8 cellular contexts compared by ENCODE assay signal in genomic region chr7:33459340-33459751, GRCh38.
DNase-seq lines count a peak whose midpoint lies in the region; ATAC-seq and TF ChIP-seq lines count a peak whose summit lies in the region.

No MANE protein-coding gene starts in this region.

- TF ChIP-seq CTCF in astrocyte of the cerebellum (IDR thresholded peaks at IDR 0.05; ENCODE audit: low read depth, low read length, missing control alignments) = peak; percentile 66

- in situ Hi-C loops in astrocyte of the cerebellum (cut with HindIII; ENCODE audit: low sequenced_read_pairs) = no loop called here

- ATAC-seq in HG03097 (IDR thresholded peaks at IDR 0.05; ENCODE audit: low FRiP score, unreplicated experiment) = no peak

- DNase-seq in NCI-H2171 treated with DMSO at 0.1 percent for 48 hours (lab: John Stamatoyannopoulos, UW) (peak; percentile 43), NCI-H2171 (lab: John Stamatoyannopoulos, UW) (no peak), NCI-H146 (lab: John Stamatoyannopoulos, UW) (peak; percentile 62), astrocyte of the cerebellum (ENCODE audit: low read depth) (peak; percentile 19), kidney glomerular epithelial cell (lab: John Stamatoyannopoulos, UW) (peak; percentile 9), epidermal melanocyte (ENCODE audit: insufficient read length, low spot score) (no peak), hepatic stellate cell (ENCODE audit: low spot score) (no peak)

- H3K4me3 ChIP-seq in astrocyte of the cerebellum (ENCODE audit: low read depth, low read length) = no peak overlapping the region

Comparison
In these comparisons a context has a peak if more than half of its experiments do, and no peak if none do; other contexts are left out.
1. DNase-seq: peak in NCI-H2171 treated with DMSO at 0.1 percent for 48 hours (single experiment), NCI-H146 (single experiment), astrocyte of the cerebellum (single experiment) and kidney glomerular epithelial cell (single experiment); none in NCI-H2171 (single experiment), epidermal melanocyte (single experiment) and hepatic stellate cell (single experiment).